Comparison of ENCODE assay signal across 11 cellular contexts in the genomic region with DNA sequence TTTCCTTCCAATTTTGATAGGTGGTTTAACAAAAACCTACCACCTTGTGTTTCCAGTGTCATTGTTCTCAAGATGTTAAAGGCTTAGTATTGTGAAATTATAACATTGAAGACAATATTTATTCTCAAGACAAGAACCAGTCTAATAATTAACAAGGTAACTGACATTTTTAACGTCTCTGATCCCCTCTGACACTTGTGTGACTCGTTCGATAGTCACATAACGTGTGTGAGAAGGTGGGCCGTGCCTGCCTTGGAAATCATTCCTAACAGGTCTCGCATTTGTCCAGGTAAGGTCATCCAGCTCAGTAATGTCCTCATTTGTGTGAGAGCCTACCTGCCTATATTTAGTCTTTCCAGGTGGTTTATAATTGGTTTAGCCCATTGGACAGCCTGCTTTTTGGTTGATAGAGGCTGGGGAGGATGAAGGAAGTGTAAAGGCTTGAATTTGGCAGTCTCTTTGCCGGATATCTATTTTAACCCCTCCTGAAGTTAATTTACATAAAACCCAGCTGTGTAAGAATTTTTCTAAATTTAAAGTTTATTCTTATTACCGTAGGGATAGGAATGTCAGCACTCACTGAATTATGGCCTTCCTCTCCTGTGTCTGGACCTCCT.
A peak's percentile ranks its signal among the peaks of the same experiment; 100 is the strongest.
DNase-seq lines count a peak whose midpoint lies in the region; ATAC-seq, FAIRE-seq and TF ChIP-seq lines count a peak whose summit lies in the region.
"Had no signal": no experiment of that assay in that cellular context is flagged by ENCODE, and none has a peak within 500 bp of the region (broad histone marks: within the 10 kb centered on the region; RNA-seq: fewer than 3 reads in every experiment).

No MANE protein-coding gene starts in this region.

- BruUV-seq in PC-3 (replicated peaks; lab: Mats Ljungman, UMichigan): no TSS peak

- peak overlapping the region; percentile 43 for H3K4me2 ChIP-seq in A549
- H3K4me2 ChIP-seq in PC-3 (ENCODE audit: low read length): peak overlapping the region; percentile 7; the same call in 1 of the 2 replicates
- H3K4me2 ChIP-seq in osteoblast (ENCODE audit: insufficient read depth, low read length): no peak overlapping the region
- H3K4me2 ChIP-seq in smooth muscle cell: no peak overlapping the region

- FAIRE-seq in A549 (lab: Jason Lieb, UNC) (no peak), GM19239 (lab: Jason Lieb, UNC) (peak; percentile 78)

- 52% methylated on average over 8 of the region's 8 CpGs for WGBS in A549 (ENCODE audit: missing lambda C conversion rate)
- 76% methylated on average over 8 of the region's 8 CpGs for WGBS in smooth muscle cell (ENCODE audit: low lambda C conversion rate)

- no peak overlapping the region for H3K4me3 ChIP-seq in A549
- H3K4me3 ChIP-seq in PC-3 (ENCODE audit: low read length): no peak overlapping the region
- H3K4me3 ChIP-seq in osteoblast (ENCODE audit: insufficient read depth, low read length): no peak overlapping the region
- no peak overlapping the region for H3K4me3 ChIP-seq in smooth muscle cell
- H3K4me3 ChIP-seq: mucosa of descending colon had no signal

- DNase-seq in A549 (ENCODE audit: low read depth in 1 of 2, low spot score in 1 of 2): no peak
- no peak for DNase-seq in GM19239 (ENCODE audit: insufficient read length, low spot score)
- peak; percentile 57 for DNase-seq in PC-3
- DNase-seq in osteoblast (ENCODE audit: insufficient read length, low spot score, missing footprints): no peak
- DNase-seq in NCI-H748 (lab: John Stamatoyannopoulos, UW; ENCODE audit: unreplicated experiment): no peak
- DNase-seq in activated T-helper 1 cell treated with anti-CD3 and anti-CD28 coated beads, Interleukin-12 subunit alpha, Interleukin-12 subunit beta, Interleukin-2, Interleukin-4 antibody, amounts not matched to agents 30 ng/mL and 10 ng/mL and 1 ng/mL, durations not matched to agents 14 hours and 24 hours and 36 hours (ENCODE audit: low spot score): no peak
- no peak for DNase-seq in smooth muscle cell (lab: John Stamatoyannopoulos, UW; ENCODE audit: unreplicated experiment)
- DNase-seq: activated T-cell treated with anti-CD3 and anti-CD28 coated beads, Interleukin-2, amount 50 U/mL, for 72 hours; HCEC 1CT; mucosa of descending colon had no signal

- ATAC-seq in A549: no peak
- ATAC-seq in HG02884 (IDR thresholded peaks at IDR 0.05; ENCODE audit: unreplicated experiment): peak; percentile 44
- no peak for ATAC-seq in PC-3
- ATAC-seq: activated T-cell treated with anti-CD3 and anti-CD28 coated beads, Interleukin-2, amount 50 U/mL, for 72 hours; mucosa of descending colon had no signal

- H3K79me2 ChIP-seq in PC-3 (ENCODE audit: low read length): peaks cover 91% of the 10 kb centered on the region
- H3K79me2 ChIP-seq in osteoblast (ENCODE audit: insufficient read depth, low read length): peaks cover 74% of the 10 kb centered on the region
- peaks cover 98% of the 10 kb centered on the region for H3K79me2 ChIP-seq in smooth muscle cell (ENCODE audit: low read depth)

- no peak for TF ChIP-seq EP300 in A549 (IDR thresholded peaks at IDR 0.05)

- peaks cover 52% of the 10 kb centered on the region for H3K4me1 Mint-ChIP-seq in activated T-helper 1 cell treated with anti-CD3 and anti-CD28 coated beads, Interleukin-12 subunit alpha, Interleukin-12 subunit beta, Interleukin-2, Interleukin-4 antibody, amounts not matched to agents 30 ng/mL and 10 ng/mL and 1 ng/mL, durations not matched to agents 14 hours and 24 hours and 36 hours (ENCODE audit: low read depth)

- H3K9me3 Mint-ChIP-seq in activated T-helper 1 cell treated with anti-CD3 and anti-CD28 coated beads, Interleukin-12 subunit alpha, Interleukin-12 subunit beta, Interleukin-2, Interleukin-4 antibody, amounts not matched to agents 30 ng/mL and 10 ng/mL and 1 ng/mL, durations not matched to agents 14 hours and 24 hours and 36 hours: no peaks in the 10 kb centered on the region
- H3K9me3 Mint-ChIP-seq: activated T-cell treated with anti-CD3 and anti-CD28 coated beads, Interleukin-2, amount 50 U/mL, for 72 hours had no signal

- H3K36me3 ChIP-seq in PC-3 (ENCODE audit: low read depth, low read length) (no peaks in the 10 kb centered on the region), osteoblast (ENCODE audit: insufficient read depth, low read length) (no peaks in the 10 kb centered on the region), smooth muscle cell (ENCODE audit: low read depth) (no peaks in the 10 kb centered on the region)

- H3K27me3 Mint-ChIP-seq in activated T-helper 1 cell treated with anti-CD3 and anti-CD28 coated beads, Interleukin-12 subunit alpha, Interleukin-12 subunit beta, Interleukin-2, Interleukin-4 antibody, amounts not matched to agents 30 ng/mL and 10 ng/mL and 1 ng/mL, durations not matched to agents 14 hours and 24 hours and 36 hours (ENCODE audit: insufficient read depth): no peaks in the 10 kb centered on the region

- H3K9ac ChIP-seq in PC-3 (ENCODE audit: low read length) (no peak overlapping the region), smooth muscle cell (ENCODE audit: low read depth) (no peak overlapping the region)

- H3K4me1 ChIP-seq in A549 (peaks cover 70% of the 10 kb centered on the region), PC-3 (ENCODE audit: insufficient read depth, low read length) (peaks cover 41% of the 10 kb centered on the region), osteoblast (ENCODE audit: insufficient read depth, low read length) (peaks cover 36% of the 10 kb centered on the region), smooth muscle cell (ENCODE audit: low read depth) (peaks cover 50% of the 10 kb centered on the region)

- H3K9me3 ChIP-seq in A549 (no peaks in the 10 kb centered on the region), PC-3 (ENCODE audit: low read length) (no peaks in the 10 kb centered on the region), osteoblast (ENCODE audit: low read depth, low read length) (no peaks in the 10 kb centered on the region), smooth muscle cell (replicated peaks; ENCODE audit: low read depth) (no peaks in the 10 kb centered on the region)
- H3K9me3 ChIP-seq: mucosa of descending colon had no signal

- no peak overlapping the region for H3K27ac ChIP-seq in A549
- 0 out of 2 replicates have a peak overlapping the region, but pooled peaks have one; percentile 2 for H3K27ac ChIP-seq in PC-3 (ENCODE audit: low read length)
- H3K27ac ChIP-seq in osteoblast (ENCODE audit: low read depth, low read length): no peak overlapping the region
- H3K27ac ChIP-seq in smooth muscle cell (ENCODE audit: low read depth): no peak overlapping the region

- peaks cover 9% of the 10 kb centered on the region; the same call in 1 of the 2 replicates for H4K20me1 ChIP-seq in PC-3 (ENCODE audit: low read length)
- H4K20me1 ChIP-seq in osteoblast (ENCODE audit: insufficient read depth, low read length): peaks cover 8% of the 10 kb centered on the region
- peaks cover 48% of the 10 kb centered on the region for H4K20me1 ChIP-seq in smooth muscle cell (ENCODE audit: low read depth)

- TF ChIP-seq CTCF in A549 (IDR thresholded peaks at IDR 0.05) (no peak), PC-3 (conservative IDR thresholded peaks at IDR 0.05; ENCODE audit: low read depth, low read length) (no peak), osteoblast (IDR thresholded peaks at IDR 0.05; ENCODE audit: extremely low read depth, low read depth, low read length) (no peak), smooth muscle cell (IDR thresholded peaks at IDR 0.05; ENCODE audit: borderline replicate concordance, insufficient read depth, poor library complexity, severe bottlenecking) (no peak)

- POLR2A ChIA-PET in A549 (lab: Yijun Ruan, JAX) (no interaction called here), PC-3 (lab: Charles Lee; ENCODE audit: unreplicated experiment) (no interaction called here)

- no peak overlapping the region for H3K4me3 Mint-ChIP-seq in activated T-helper 1 cell treated with anti-CD3 and anti-CD28 coated beads, Interleukin-12 subunit alpha, Interleukin-12 subunit beta, Interleukin-2, Interleukin-4 antibody, amounts not matched to agents 30 ng/mL and 10 ng/mL and 1 ng/mL, durations not matched to agents 14 hours and 24 hours and 36 hours
- H3K4me3 Mint-ChIP-seq: activated T-cell treated with anti-CD3 and anti-CD28 coated beads, Interleukin-2, amount 50 U/mL, for 72 hours had no signal

- H2AFZ ChIP-seq in PC-3 (ENCODE audit: low read length) (no peak overlapping the region), osteoblast (ENCODE audit: low read length) (no peak overlapping the region), smooth muscle cell (ENCODE audit: low read depth) (no peak overlapping the region)

- TF ChIP-seq RAD21 in A549 (conservative IDR thresholded peaks at IDR 0.05 in 1 of 2, IDR thresholded peaks at IDR 0.05 in 1 of 2): no peak

- H3K36me3 Mint-ChIP-seq in activated T-helper 1 cell treated with anti-CD3 and anti-CD28 coated beads, Interleukin-12 subunit alpha, Interleukin-12 subunit beta, Interleukin-2, Interleukin-4 antibody, amounts not matched to agents 30 ng/mL and 10 ng/mL and 1 ng/mL, durations not matched to agents 14 hours and 24 hours and 36 hours (ENCODE audit: low read depth): peaks cover 2% of the 10 kb centered on the region

- H3K27me3 ChIP-seq in PC-3 (ENCODE audit: low read length) (no peaks in the 10 kb centered on the region), osteoblast (ENCODE audit: insufficient read depth, low read length) (no peaks in the 10 kb centered on the region), smooth muscle cell (ENCODE audit: low read depth) (no peaks in the 10 kb centered on the region)

- H3F3A ChIP-seq in PC-3 (ENCODE audit: low read length, unreplicated experiment): no peaks in the 10 kb centered on the region
- peaks cover 14% of the 10 kb centered on the region for H3F3A ChIP-seq in smooth muscle cell (ENCODE audit: low read depth)

- H3K27ac Mint-ChIP-seq in activated T-helper 1 cell treated with anti-CD3 and anti-CD28 coated beads, Interleukin-12 subunit alpha, Interleukin-12 subunit beta, Interleukin-2, Interleukin-4 antibody, amounts not matched to agents 30 ng/mL and 10 ng/mL and 1 ng/mL, durations not matched to agents 14 hours and 24 hours and 36 hours: no peak overlapping the region

- no peak for TF ChIP-seq POLR2A in A549 (IDR thresholded peaks at IDR 0.05; ENCODE audit: low read length)

- H3K9me2 ChIP-seq in PC-3 (replicated peaks; ENCODE audit: low read length): no peaks in the 10 kb centered on the region

- intact Hi-C loops in PC-3 (cut with micrococcal nuclease): no loop called here
- intact Hi-C loops in activated T-helper 1 cell treated with anti-CD3 and anti-CD28 coated beads, Interleukin-12 subunit alpha, Interleukin-12 subunit beta, Interleukin-2, Interleukin-4 antibody, amounts not matched to agents 30 ng/mL and 10 ng/mL and 1 ng/mL, durations not matched to agents 14 hours and 24 hours and 36 hours (cut with micrococcal nuclease): no loop called here

- CTCF ChIA-PET in A549 (lab: Yijun Ruan, JAX): interaction anchor here (0.7 to 5.8 kb wide), 7 partner anchors 11 to 178 kb away, joined by 3 to 30 read pairs (median 11); no protein-coding TSS in a partner anchor
- CTCF ChIA-PET in PC-3 (lab: Charles Lee): interaction anchor here (0.6 kb wide), 1 partner anchor 255 kb away, joined by 3 read pairs; no protein-coding TSS in a partner anchor

TF ChIP-seq in A549, 52 proteins besides CTCF, POLR2A, EP300 and RAD21:
- TF ChIP-seq, protein P1, sequence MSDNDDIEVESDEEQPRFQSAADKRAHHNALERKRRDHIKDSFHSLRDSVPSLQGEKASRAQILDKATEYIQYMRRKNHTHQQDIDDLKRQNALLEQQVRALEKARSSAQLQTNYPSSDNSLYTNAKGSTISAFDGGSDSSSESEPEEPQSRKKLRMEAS (IDR thresholded peaks at IDR 0.05): no peak

Comparison
In these comparisons a context has a peak if more than half of its experiments do, and no peak if none do; other contexts are left out.
1. H3K4me2 ChIP-seq: peak in A549 (single experiment) and PC-3 (single experiment); none in osteoblast (single experiment) and smooth muscle cell (single experiment).